15 cellular contexts compared by ENCODE assay signal in genomic region chr3:7788881-7789280, GRCh38.
"Had no signal": no experiment of that assay in that cellular context is flagged by ENCODE, and none has a peak within 500 bp of the region (broad histone marks: within the 10 kb centered on the region; RNA-seq: fewer than 3 reads in every experiment).

No MANE protein-coding gene starts in this region.

- H3K27me3 ChIP-seq: spleen had no signal

- H3K9me3 ChIP-seq: prostate gland, spleen had no signal

- ATAC-seq: effector memory CD8-positive, alpha-beta T cell; esophagus mucosa; left ventricle myocardium superior; sciatic nerve; stimulated activated naive B cell treated with anti-CD40 and anti-IgM and Interleukin-4, amounts not matched to agents 10 μg/mL and 1 μg/mL and 100 μg/mL, for 72 hours; T-helper 17 cell had no signal

- H3K4me3 ChIP-seq: prostate gland, spleen had no signal

- FAIRE-seq: TTC549 had no signal

- H3K4me1 ChIP-seq: prostate gland, spleen had no signal

- H3K36me3 ChIP-seq: prostate gland, spleen had no signal

- H3K27ac ChIP-seq: prostate gland, spleen had no signal

- DNase-seq: activated CD4-positive, alpha-beta T cell treated with anti-CD3 and anti-CD28 coated beads, Interleukin-2, amount 50 U/mL, for 1 hour; activated effector memory CD4-positive, alpha-beta T cell treated with Interleukin-2 at 50 U/mL for 16 hours; effector memory CD8-positive, alpha-beta T cell; islet precursor cell; left ventricle myocardium superior; mesenchymal stem cell; nephron progenitor cell; spleen; stimulated activated CD4-positive, alpha-beta T cell treated with anti-CD3 and anti-CD28 coated beads, Interleukin-1b, Interleukin-23, amount 100 ng/mL, for 48 hours; stimulated activated naive B cell treated with anti-CD40 and anti-IgM and Interleukin-4, amounts not matched to agents 10 μg/mL and 1 μg/mL and 100 μg/mL, for 72 hours; T-helper 17 cell had no signal
